ENCODE assay signal across 8 cellular contexts in genomic region chr12:7128681-7129593, GRCh38. TPM values are rescaled to one million over a fixed set of nuclear protein-coding genes. Genes with fewer than 3 reads are reported as not detected.
DNase-seq lines count a peak whose midpoint lies in the region; ATAC-seq, FAIRE-seq and TF ChIP-seq lines count a peak whose summit lies in the region.

TSS of gene RBP5 (minus strand) at chr12:7128889. CDS start at chr12:7128775, 114 bp downstream.

- peaks cover 0 to 26% of the 10 kb centered on the region in 2 donors for H3K36me3 Mint-ChIP-seq in CD4-positive, alpha-beta memory T cell

- H3K4me1 Mint-ChIP-seq in CD4-positive, alpha-beta memory T cell, result peaks cover 23 to 45% (median 29%) of the 10 kb centered on the region in 4 donors

- H3K27me3 Mint-ChIP-seq in CD4-positive, alpha-beta memory T cell, result no peaks in the 10 kb centered on the region

- H3K9me3 ChIP-seq in CD4-positive, alpha-beta memory T cell (ENCODE audit: control insufficient read depth in 1 of 2, low read length in 2 of 2), result no peaks in the 10 kb centered on the region
- no peaks in the 10 kb centered on the region for H3K9me3 ChIP-seq in endocrine pancreas (ENCODE audit: control insufficient read depth, low read length)
- no peaks in the 10 kb centered on the region for H3K9me3 ChIP-seq in neuron (ENCODE audit: low read length)

- peak within 1 kb of the TSS; percentile 85 to 94 for H3K4me3 ChIP-seq in CD4-positive, alpha-beta memory T cell (ENCODE audit: low read length in 2 of 2)
- H3K4me3 ChIP-seq in NB4 (ENCODE audit: low read depth, low read length) (peak within 1 kb of the TSS; percentile 48), endocrine pancreas (ENCODE audit: control insufficient read depth, insufficient read depth, low read length) (no peak within 1 kb of the TSS), neuron (ENCODE audit: low read length) (peak within 1 kb of the TSS; percentile 84)

- FAIRE-seq in RCC 7860 (lab: Jason Lieb, UNC), result no peak

- ATAC-seq in GM21737 (IDR thresholded peaks at IDR 0.05; ENCODE audit: unreplicated experiment), result no peak

- no peaks in the 10 kb centered on the region for H3K27me3 ChIP-seq in CD4-positive, alpha-beta memory T cell (ENCODE audit: insufficient read depth, low read length)
- H3K27me3 ChIP-seq in endocrine pancreas (ENCODE audit: control insufficient read depth, insufficient read depth, low read length), result no peaks in the 10 kb centered on the region
- no peaks in the 10 kb centered on the region for H3K27me3 ChIP-seq in neuron (ENCODE audit: insufficient read depth, low read length)

- CTCF ChIA-PET in CD4-positive, alpha-beta memory T cell (lab: Charles Lee; ENCODE audit: partially characterized antibody), result interaction anchor here (1.0 to 1.5 kb wide), 3 partner anchors 16 to 21 kb away, joined by 3 read pairs; no protein-coding TSS in a partner anchor

- H3K9me3 Mint-ChIP-seq in CD4-positive, alpha-beta memory T cell, result no peaks in the 10 kb centered on the region

- no peak for TF ChIP-seq CTCF in NB4 (IDR thresholded peaks at IDR 0.05; ENCODE audit: low read depth, low read length)

- POLR2A ChIA-PET in CD4-positive, alpha-beta memory T cell (lab: Charles Lee; ENCODE audit: partially characterized antibody), result interaction anchor here (1.0 kb wide), 1 partner anchor 22 kb away, joined by 3 read pairs; no protein-coding TSS in a partner anchor

- H3K4me3 Mint-ChIP-seq in CD4-positive, alpha-beta memory T cell, result peak within 1 kb of the TSS; percentile 95 to 99 (median 96)

- peak within 1 kb of the TSS; percentile 33 for H3K9ac ChIP-seq in endocrine pancreas (ENCODE audit: control insufficient read depth, insufficient read depth, low read length)

- peak within 1 kb of the TSS; percentile 94 to 99 (median 97) for H3K27ac Mint-ChIP-seq in CD4-positive, alpha-beta memory T cell

- peak within 1 kb of the TSS; percentile 80 for H3K27ac ChIP-seq in CD4-positive, alpha-beta memory T cell (ENCODE audit: low read depth, low read length)

- H3K4me1 ChIP-seq in CD4-positive, alpha-beta memory T cell (ENCODE audit: insufficient read depth, low read length), result peaks cover 24% of the 10 kb centered on the region
- H3K4me1 ChIP-seq in endocrine pancreas (ENCODE audit: control insufficient read depth, insufficient read depth, low read length), result no peaks in the 10 kb centered on the region
- H3K4me1 ChIP-seq in neuron (ENCODE audit: insufficient read depth, low read length), result peaks cover 24% of the 10 kb centered on the region

- peak within 1 kb of the TSS; percentile 84 for H2AFZ ChIP-seq in neuron (ENCODE audit: low read depth, low read length)

- TF ChIP-seq POLR2A in NB4 (IDR thresholded peaks at IDR 0.05; ENCODE audit: extremely low read depth, insufficient read length), result no peak

- DNase-seq in CD4-positive, alpha-beta memory T cell, result no peak
- DNase-seq in NB4 (ENCODE audit: low read depth) (no peak), RCC 7860 (ENCODE audit: low spot score) (no peak), NCI-H345 (lab: John Stamatoyannopoulos, UW) (no peak)
- no peak for DNase-seq in NK-92 treated with Interleukin-12 subunit alpha and Interleukin-12 subunit beta, amount 100 ng/mL, for 24 hours (lab: John Stamatoyannopoulos, UW)

- H3K36me3 ChIP-seq in CD4-positive, alpha-beta memory T cell (ENCODE audit: insufficient read depth, low read length), result peaks cover under 1% of the 10 kb centered on the region
- H3K36me3 ChIP-seq in endocrine pancreas (ENCODE audit: control insufficient read depth, insufficient read depth, low read length), result peaks cover 3% of the 10 kb centered on the region
- peaks cover 8% of the 10 kb centered on the region for H3K36me3 ChIP-seq in neuron (ENCODE audit: insufficient read depth, low read length)

- intact Hi-C loops in CD4-positive, alpha-beta memory T cell (cut with micrococcal nuclease), result no loop called here

RNA-seq across cellular contexts. Expression of gene RBP5, which starts in this region (rescaled TPM):
- 1 to 10 TPM; 1.2 to 1.3 TPM for total RNA-seq in CD4-positive, alpha-beta memory T cell
- polyA plus RNA-seq in CD4-positive, alpha-beta memory T cell, result not detected
